In the genomic region with DNA sequence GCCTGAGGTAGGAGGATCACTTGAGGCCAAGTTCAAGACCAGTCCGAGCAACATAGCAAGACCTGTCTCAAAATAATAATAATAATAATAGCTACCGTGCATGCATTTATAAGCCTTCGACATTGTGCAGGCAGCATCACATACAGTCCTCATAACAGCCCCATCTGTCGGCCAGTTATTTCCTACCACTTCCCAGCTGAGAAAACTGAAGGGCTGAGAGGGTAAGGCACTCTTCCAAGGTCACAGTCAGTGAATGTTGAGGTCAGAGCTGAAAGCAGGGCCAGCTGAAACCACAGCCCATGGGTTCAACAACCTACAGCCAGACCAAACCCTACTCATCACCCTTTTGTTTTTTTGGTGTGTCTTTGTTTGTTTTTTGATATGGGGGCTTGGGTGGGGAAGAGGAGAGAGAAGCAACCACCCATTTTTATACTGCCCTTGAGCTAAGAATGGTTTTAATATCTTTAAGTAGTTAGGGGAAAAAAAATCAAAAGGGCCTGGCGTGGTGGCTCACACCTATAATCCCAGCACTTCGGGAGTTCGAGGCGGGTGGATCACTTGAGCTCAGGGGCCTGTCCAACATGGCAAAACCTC, we compare ENCODE assay signal across 8 cellular contexts. TPM values are rescaled to one million over a fixed set of nuclear protein-coding genes. Genes with fewer than 3 reads are reported as not detected.
A peak's percentile ranks its signal among the peaks of the same experiment; 100 is the strongest.
DNase-seq lines count a peak whose midpoint lies in the region; ATAC-seq, FAIRE-seq and TF ChIP-seq lines count a peak whose summit lies in the region.

No MANE protein-coding gene starts in this region.

- CTCF ChIA-PET in AG04449 (lab: Yijun Ruan, JAX): interaction anchor here (0.7 to 18.6 kb wide), 23 partner anchors 9 to 252 kb away, joined by 3 to 326 read pairs (median 5); a partner anchor contains a TSS
- CTCF ChIA-PET in HepG2 (lab: Yijun Ruan, JAX; ENCODE audit: low intra/inter-chr PET ratio, low total read pairs): interaction anchor here (1.0 to 2.2 kb wide), 4 partner anchors 17 to 180 kb away, joined by 4 to 10 read pairs (median 6); a partner anchor contains a TSS

- H3K4me3 ChIP-seq in AG04449 (ENCODE audit: low read depth, low read length) (no peak overlapping the region), brain microvascular endothelial cell (ENCODE audit: low read depth, low read length) (no peak overlapping the region), HepG2 (replicated peaks in 1 of 3; ENCODE audit: insufficient read depth in 1 of 3, low read depth in 2 of 3, low read length in 3 of 3) (no peak overlapping the region)

- H2AFZ ChIP-seq in HepG2 (ENCODE audit: low read length): no peak overlapping the region

- FAIRE-seq in HepG2 (lab: Jason Lieb, UNC): peak; percentile 97

- POLR2A ChIA-PET in AG04449 (lab: Yijun Ruan, JAX): no interaction called here
- POLR2A ChIA-PET in HepG2 (lab: Yijun Ruan, JAX): interaction anchor here (1.5 to 1.6 kb wide), 3 partner anchors 16 to 19 kb away, joined by 3 to 6 read pairs (median 5); no protein-coding TSS in a partner anchor

- in situ Hi-C loops in brain microvascular endothelial cell (cut with HindIII; ENCODE audit: low pct_ligation_motif_present, low sequenced_read_pairs): loop anchor here (25.0 kb wide), 1 partner anchor 195 kb away; no protein-coding TSS in a partner anchor
- in situ Hi-C loops in HepG2 (cut with HindIII; ENCODE audit: extremely low pct_ligation_motif_present, low pct_unique_long_range_greater_than_20kb): no loop called here

- intact Hi-C loops in HepG2 (cut with micrococcal nuclease; ENCODE audit: unreplicated experiment): loop anchor here (1.0 kb wide), 1 partner anchor 180 kb away; no protein-coding TSS in a partner anchor

- no TSS peak for BruUV-seq in HepG2 (replicated peaks; lab: Mats Ljungman, UMichigan)

- no peak overlapping the region for H3K9ac ChIP-seq in HepG2 (ENCODE audit: insufficient read depth, low read depth, low read length)

- H3K27ac ChIP-seq in brain microvascular endothelial cell (no peak overlapping the region), HepG2 (ENCODE audit: extremely low read length, insufficient read depth, low read length) (no peak overlapping the region)

- no peaks in the 10 kb centered on the region for H4K20me1 ChIP-seq in HepG2 (ENCODE audit: insufficient read depth, low read length)

- TF ChIP-seq CTCF in AG04449 (IDR thresholded peaks at IDR 0.05; ENCODE audit: insufficient read depth, low read length, missing control alignments) (peak; percentile 39), brain microvascular endothelial cell (IDR thresholded peaks at IDR 0.05; ENCODE audit: low read depth, low read length, missing control alignments) (peak; percentile 79), HepG2 (CRISPR knock-in tag; IDR thresholded peaks at IDR 0.05) (peak; percentile 81)

- TF ChIP-seq POLR2A in HepG2 (IDR thresholded peaks at IDR 0.05; ENCODE audit: insufficient read depth in 1 of 2, low read depth in 2 of 2, low read length in 2 of 2): no peak

- H3K4me2 ChIP-seq in HepG2 (ENCODE audit: low read depth, low read length): no peak overlapping the region

- no peaks in the 10 kb centered on the region for H3K27me3 ChIP-seq in brain microvascular endothelial cell (replicated peaks)
- H3K27me3 ChIP-seq in HepG2 (ENCODE audit: control insufficient read depth in 1 of 2, insufficient read depth in 2 of 2, low read length in 2 of 2): peaks cover 1 to 7% of the 10 kb centered on the region in 2 experiments; a peak in 3 of 5 replicates

- peaks cover 30% of the 10 kb centered on the region for H3K4me1 ChIP-seq in HepG2 (ENCODE audit: insufficient read depth, low read length)

- 38% methylated on average over 8 of the region's 8 CpGs for WGBS in HepG2 (ENCODE audit: low lambda C conversion rate)

- TF ChIP-seq EP300 in HepG2 (IDR thresholded peaks at IDR 0.05; ENCODE audit: low read depth in 2 of 2, low read length in 2 of 2) (no peak), HepG2 (CRISPR knock-in tag; IDR thresholded peaks at IDR 0.05; ENCODE audit: borderline replicate concordance) (no peak)

- H3K9me3 ChIP-seq in HepG2 (ENCODE audit: low read length): no peaks in the 10 kb centered on the region

- no peaks in the 10 kb centered on the region for H3K36me3 ChIP-seq in brain microvascular endothelial cell (replicated peaks)
- H3K36me3 ChIP-seq in HepG2 (replicated peaks in 1 of 2; ENCODE audit: control insufficient read depth in 1 of 2, insufficient read depth in 2 of 2, low read length in 2 of 2): no peaks in the 10 kb centered on the region

- DNase-seq in AG04449 (ENCODE audit: low read depth, low spot score) (no peak), GM03348 (ENCODE audit: low spot score) (peak; percentile 44), NCI-H524 treated with DMSO at 0.1 percent for 48 hours (lab: John Stamatoyannopoulos, UW) (peak; percentile 45), brain microvascular endothelial cell (peak; percentile 54), HepG2 (ENCODE audit: low spot score) (peak; percentile 70)

- ATAC-seq in HepG2 (peak; percentile 93), HG02840 (IDR thresholded peaks at IDR 0.05; ENCODE audit: low FRiP score, unreplicated experiment) (no peak), HG02798 (IDR thresholded peaks at IDR 0.05; ENCODE audit: poor library complexity, unreplicated experiment) (no peak), HG03039 (IDR thresholded peaks at IDR 0.05; ENCODE audit: unreplicated experiment) (no peak)

- peak; percentile 21; the same call in 1 of the 2 replicates for TF ChIP-seq RAD21 in HepG2 (CRISPR knock-in tag; IDR thresholded peaks at IDR 0.05)

- H3K79me2 ChIP-seq in HepG2 (ENCODE audit: insufficient read depth, low read length): no peaks in the 10 kb centered on the region

RNA-seq across cellular contexts. Expression of a gene that starts 16.8 kb away (rescaled TPM):
- total RNA-seq in HepG2 (2016; rRNA removed; fragmentation: Illumina TruSeq; extraction: Trizol): 20.5 and 28.1 TPM in 2 replicates
- 8.4 and 11.5 TPM in 2 replicates for total RNA-seq in HepG2 (2016; cell fraction: cytosol; rRNA removed; fragmentation: Illumina TruSeq; extraction: Trizol; ENCODE audit: low read depth)
- total RNA-seq in HepG2 (2016; cell fraction: insoluble cytoplasmic fraction; rRNA removed; fragmentation: Illumina TruSeq; extraction: Trizol): 15.9 and 20.1 TPM in 2 replicates
- total RNA-seq in HepG2 (2016; cell fraction: membrane; rRNA removed; fragmentation: Illumina TruSeq; extraction: Trizol): 31.0 and 31.9 TPM in 2 replicates
- total RNA-seq in HepG2 (2016; cell fraction: nucleus; rRNA removed; fragmentation: Illumina TruSeq; extraction: Trizol): 11.8 and 15.8 TPM in 2 replicates
- 47.5 and 64.2 TPM in 2 replicates for polyA plus RNA-seq in HepG2 (2011; rRNA removed)
- 30.0 and 37.2 TPM in 2 replicates for polyA plus RNA-seq in HepG2 (2011; cell fraction: cytosol; rRNA removed)
- 30.6 and 37.4 TPM in 2 replicates for polyA plus RNA-seq in HepG2 (2011; cell fraction: nucleus; rRNA removed)
- 17.7 and 18.1 TPM in 2 replicates for polyA plus RNA-seq in HepG2 (2012)
- polyA plus RNA-seq in HepG2 (2016; cell fraction: cytosol; fragmentation: Illumina TruSeq; extraction: Trizol; ENCODE audit: low read depth): 21.3 and 21.6 TPM in 2 replicates
- polyA plus RNA-seq in HepG2 (2016; cell fraction: insoluble cytoplasmic fraction; fragmentation: Illumina TruSeq; extraction: Trizol; ENCODE audit: low read depth): 28.1 and 40.5 TPM in 2 replicates
- 43.7 and 50.0 TPM in 2 replicates for polyA plus RNA-seq in HepG2 (2016; cell fraction: membrane; fragmentation: Illumina TruSeq; extraction: Trizol; ENCODE audit: low read depth)
- polyA plus RNA-seq in HepG2 (2016; cell fraction: nucleus; fragmentation: Illumina TruSeq; extraction: Trizol; ENCODE audit: insufficient read depth, low read depth): 24.0 and 25.1 TPM in 2 replicates
- 147 and 407 TPM in 2 replicates for polyA minus RNA-seq in HepG2 (2011; rRNA and poly(A)+ RNA removed; ENCODE audit: low replicate concordance)
- polyA minus RNA-seq in HepG2 (2011; cell fraction: cytosol; rRNA and poly(A)+ RNA removed): 32.5 and 39.1 TPM in 2 replicates
- 12.5 and 17.4 TPM in 2 replicates for polyA minus RNA-seq in HepG2 (2011; cell fraction: nucleus; rRNA and poly(A)+ RNA removed)

RNA-seq across cellular contexts. Expression of a gene that starts 52.1 kb away (rescaled TPM):
- total RNA-seq in HepG2 (2016; rRNA removed; fragmentation: Illumina TruSeq; extraction: Trizol): 14.6 and 14.9 TPM in 2 replicates
- total RNA-seq in HepG2 (2016; cell fraction: cytosol; rRNA removed; fragmentation: Illumina TruSeq; extraction: Trizol; ENCODE audit: low read depth): 2.6 TPM in 2 replicates
- 14.8 and 15.2 TPM in 2 replicates for total RNA-seq in HepG2 (2016; cell fraction: insoluble cytoplasmic fraction; rRNA removed; fragmentation: Illumina TruSeq; extraction: Trizol)
- total RNA-seq in HepG2 (2016; cell fraction: membrane; rRNA removed; fragmentation: Illumina TruSeq; extraction: Trizol): 7.5 and 8.6 TPM in 2 replicates
- total RNA-seq in HepG2 (2016; cell fraction: nucleus; rRNA removed; fragmentation: Illumina TruSeq; extraction: Trizol): 10.0 and 11.2 TPM in 2 replicates
- 47.0 and 48.6 TPM in 2 replicates for polyA plus RNA-seq in HepG2 (2011; rRNA removed)
- polyA plus RNA-seq in HepG2 (2011; cell fraction: cytosol; rRNA removed): 34.9 and 57.3 TPM in 2 replicates
- polyA plus RNA-seq in HepG2 (2011; cell fraction: nucleus; rRNA removed): 12.5 and 24.3 TPM in 2 replicates
- polyA plus RNA-seq in HepG2 (2012): 22.2 and 29.6 TPM in 2 replicates
- polyA plus RNA-seq in HepG2 (2016; cell fraction: cytosol; fragmentation: Illumina TruSeq; extraction: Trizol; ENCODE audit: low read depth): 2.0 and 2.1 TPM in 2 replicates
- polyA plus RNA-seq in HepG2 (2016; cell fraction: insoluble cytoplasmic fraction; fragmentation: Illumina TruSeq; extraction: Trizol; ENCODE audit: low read depth): 13.6 and 14.1 TPM in 2 replicates
- 5.0 and 5.9 TPM in 2 replicates for polyA plus RNA-seq in HepG2 (2016; cell fraction: membrane; fragmentation: Illumina TruSeq; extraction: Trizol; ENCODE audit: low read depth)
- 16.6 and 18.7 TPM in 2 replicates for polyA plus RNA-seq in HepG2 (2016; cell fraction: nucleus; fragmentation: Illumina TruSeq; extraction: Trizol; ENCODE audit: insufficient read depth, low read depth)
- 6.5 and 13.5 TPM in 2 replicates for polyA minus RNA-seq in HepG2 (2011; rRNA and poly(A)+ RNA removed; ENCODE audit: low replicate concordance)
- 14.9 and 19.2 TPM in 2 replicates for polyA minus RNA-seq in HepG2 (2011; cell fraction: cytosol; rRNA and poly(A)+ RNA removed)
- 8.9 and 11.3 TPM in 2 replicates for polyA minus RNA-seq in HepG2 (2011; cell fraction: nucleus; rRNA and poly(A)+ RNA removed)

RNA-seq across cellular contexts. Expression of a gene that starts 52.5 kb away (rescaled TPM):
- total RNA-seq in HepG2 (2016; rRNA removed; fragmentation: Illumina TruSeq; extraction: Trizol): 19.1 and 20.1 TPM in 2 replicates
- 42.0 and 42.3 TPM in 2 replicates for total RNA-seq in HepG2 (2016; cell fraction: cytosol; rRNA removed; fragmentation: Illumina TruSeq; extraction: Trizol; ENCODE audit: low read depth)
- total RNA-seq in HepG2 (2016; cell fraction: insoluble cytoplasmic fraction; rRNA removed; fragmentation: Illumina TruSeq; extraction: Trizol): 16.7 and 22.4 TPM in 2 replicates
- 51.5 and 52.1 TPM in 2 replicates for total RNA-seq in HepG2 (2016; cell fraction: membrane; rRNA removed; fragmentation: Illumina TruSeq; extraction: Trizol)
- total RNA-seq in HepG2 (2016; cell fraction: nucleus; rRNA removed; fragmentation: Illumina TruSeq; extraction: Trizol): 12.2 and 14.3 TPM in 2 replicates
- polyA plus RNA-seq in HepG2 (2011; rRNA removed): 36.4 and 36.6 TPM in 2 replicates
- polyA plus RNA-seq in HepG2 (2011; cell fraction: cytosol; rRNA removed): 16.8 and 29.8 TPM in 2 replicates
- polyA plus RNA-seq in HepG2 (2011; cell fraction: nucleus; rRNA removed): 5.7 and 8.0 TPM in 2 replicates
- polyA plus RNA-seq in HepG2 (2012): 31.1 and 33.0 TPM in 2 replicates
- polyA plus RNA-seq in HepG2 (2016; cell fraction: cytosol; fragmentation: Illumina TruSeq; extraction: Trizol; ENCODE audit: low read depth): 79.3 and 89.7 TPM in 2 replicates
- 30.2 and 31.4 TPM in 2 replicates for polyA plus RNA-seq in HepG2 (2016; cell fraction: insoluble cytoplasmic fraction; fragmentation: Illumina TruSeq; extraction: Trizol; ENCODE audit: low read depth)
- polyA plus RNA-seq in HepG2 (2016; cell fraction: membrane; fragmentation: Illumina TruSeq; extraction: Trizol; ENCODE audit: low read depth): 77.9 and 80.5 TPM in 2 replicates
- 26.1 and 29.5 TPM in 2 replicates for polyA plus RNA-seq in HepG2 (2016; cell fraction: nucleus; fragmentation: Illumina TruSeq; extraction: Trizol; ENCODE audit: insufficient read depth, low read depth)
- 9.2 and 13.6 TPM in 2 replicates for polyA minus RNA-seq in HepG2 (2011; rRNA and poly(A)+ RNA removed; ENCODE audit: low replicate concordance)
- 7.6 and 9.5 TPM in 2 replicates for polyA minus RNA-seq in HepG2 (2011; cell fraction: cytosol; rRNA and poly(A)+ RNA removed)
- polyA minus RNA-seq in HepG2 (2011; cell fraction: nucleus; rRNA and poly(A)+ RNA removed): 11.3 and 12.2 TPM in 2 replicates
